ENCODE assay signal across 8 cellular contexts in the genomic region with DNA sequence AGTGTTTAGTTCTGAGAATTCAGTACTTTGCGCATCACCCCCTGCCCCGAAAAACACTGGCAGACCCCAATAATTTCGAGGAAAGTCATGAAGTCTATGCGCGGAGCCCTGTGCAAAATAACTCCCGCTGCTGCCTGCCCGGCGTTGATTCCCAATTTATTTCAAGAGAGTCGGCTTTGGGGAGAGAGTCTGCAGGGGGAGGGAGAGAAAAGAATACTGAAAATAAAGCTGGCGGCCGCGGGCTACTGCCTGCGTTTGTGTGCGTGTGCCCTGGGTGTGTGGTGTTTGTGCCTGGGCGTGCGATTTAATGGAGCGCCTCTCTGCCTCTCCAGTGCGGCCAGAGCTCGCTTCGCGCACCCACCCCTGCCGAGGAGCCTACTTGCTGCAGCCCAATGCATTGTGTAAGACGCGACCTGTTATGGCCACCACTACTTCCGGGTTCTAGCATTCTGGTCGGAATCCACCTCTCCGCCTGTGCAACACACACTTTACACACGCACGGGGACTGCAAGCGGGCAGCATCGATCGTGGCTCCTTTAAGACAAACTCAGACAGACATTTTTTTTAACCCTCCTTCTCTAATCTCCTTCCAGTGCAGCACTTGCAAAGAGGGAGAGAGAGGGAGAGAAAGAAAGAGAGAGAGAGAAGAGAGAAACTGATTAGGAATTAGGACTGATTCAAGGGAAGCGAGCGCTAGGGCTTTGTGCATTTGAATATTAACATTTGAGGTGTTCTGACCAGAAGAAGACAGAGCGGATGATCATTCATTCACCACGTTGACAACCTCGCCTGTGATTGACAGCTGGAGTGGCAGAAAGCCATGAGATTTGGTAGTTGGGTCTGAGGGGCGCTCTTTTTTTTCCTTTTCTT. TPM values are rescaled to one million over a fixed set of nuclear protein-coding genes. Genes with fewer than 3 reads are reported as not detected.
DNase-seq lines count a peak whose midpoint lies in the region; TF ChIP-seq lines count a peak whose summit lies in the region.

A gene (plus strand): TSS at position 447 of the 870 bp plus-strand sequence. CDS start 732 bp downstream, outside the sequence.

- H3K27me3 Mint-ChIP-seq in dendritic cell treated with granulocyte-macrophage colony-stimulating factor and Interleukin-4, amounts not matched to agents 40 ng/mL and 50 ng/mL, for 4 days, result peaks cover 91% of the 10 kb centered on the region

- H3K36me3 ChIP-seq in kidney epithelial cell (ENCODE audit: control insufficient read depth, insufficient read depth, low read length), result no peaks in the 10 kb centered on the region

- H3K27ac ChIP-seq in skin epidermis, result peak within 1 kb of the TSS; percentile 71 to 96 (median 88)

- H3K27me3 ChIP-seq in kidney epithelial cell (ENCODE audit: control insufficient read depth, insufficient read depth, low read length), result peaks cover 51% of the 10 kb centered on the region

- H3K27ac Mint-ChIP-seq in dendritic cell treated with granulocyte-macrophage colony-stimulating factor and Interleukin-4, amounts not matched to agents 40 ng/mL and 50 ng/mL, for 4 days, result no peak within 1 kb of the TSS

- H3K4me1 Mint-ChIP-seq in dendritic cell treated with granulocyte-macrophage colony-stimulating factor and Interleukin-4, amounts not matched to agents 40 ng/mL and 50 ng/mL, for 4 days (ENCODE audit: low read depth), result peaks cover 59% of the 10 kb centered on the region

- intact Hi-C loops in dendritic cell treated with granulocyte-macrophage colony-stimulating factor and Interleukin-4, amounts not matched to agents 40 ng/mL and 50 ng/mL, for 4 days (cut with micrococcal nuclease), result loop anchor here (5.0 to 10.0 kb wide), 2 partner anchors 142 to 960 kb away; a partner anchor contains a TSS

- peak within 1 kb of the TSS; percentile 94 for H3K4me3 Mint-ChIP-seq in dendritic cell treated with granulocyte-macrophage colony-stimulating factor and Interleukin-4, amounts not matched to agents 40 ng/mL and 50 ng/mL, for 4 days

- no peak for TF ChIP-seq CTCF in kidney epithelial cell (IDR thresholded peaks at IDR 0.05; ENCODE audit: insufficient read depth, low read length, poor library complexity, severe bottlenecking)

- in situ Hi-C loops in SK-MEL-5 (cut with HindIII; ENCODE audit: low pct_unique_long_range_greater_than_20kb, low sequenced_read_pairs), result no loop called here

- no peaks in the 10 kb centered on the region for H3K36me3 Mint-ChIP-seq in dendritic cell treated with granulocyte-macrophage colony-stimulating factor and Interleukin-4, amounts not matched to agents 40 ng/mL and 50 ng/mL, for 4 days (ENCODE audit: low read depth)

- peak; percentile 81 for DNase-seq in NK-92 treated with Interleukin-12 subunit alpha and Interleukin-12 subunit beta, amount 100 ng/mL, for 24 hours (lab: John Stamatoyannopoulos, UW)
- DNase-seq in NK-92 (lab: John Stamatoyannopoulos, UW; ENCODE audit: unreplicated experiment) (no peak), HCEC 1CT (peak; percentile 99), NAMALWA (ENCODE audit: low spot score) (peak; percentile 60), SK-MEL-5 (ENCODE audit: low read depth, low spot score) (peak; percentile 98), kidney epithelial cell (ENCODE audit: low read depth) (peak; percentile 75)

- no peaks in the 10 kb centered on the region for H3K9me3 Mint-ChIP-seq in dendritic cell treated with granulocyte-macrophage colony-stimulating factor and Interleukin-4, amounts not matched to agents 40 ng/mL and 50 ng/mL, for 4 days

- H3K4me3 ChIP-seq in kidney epithelial cell (ENCODE audit: low read depth, low read length), result peak within 1 kb of the TSS; percentile 58
- peak within 1 kb of the TSS; percentile 43 to 76 (median 51) for H3K4me3 ChIP-seq in skin epidermis

RNA-seq across cellular contexts. Expression of the gene that starts here (rescaled TPM):
- total RNA-seq in SK-MEL-5 (2014; rRNA removed; shearing (Covaris generic)), result 6.4 and 7.2 TPM in 2 replicates
- 3.1 and 5.6 TPM in 2 replicates for polyA plus RNA-seq in SK-MEL-5 (2015; cell fraction: cytosol; rRNA removed)
- 10.1 and 16.5 TPM in 2 replicates for polyA plus RNA-seq in SK-MEL-5 (2015; cell fraction: nucleus; rRNA removed)
- 3.6 and 8.2 TPM in 2 replicates for total RNA-seq in kidney epithelial cell
